Comparison of ENCODE assay signal across 8 cellular contexts in the genomic region with DNA sequence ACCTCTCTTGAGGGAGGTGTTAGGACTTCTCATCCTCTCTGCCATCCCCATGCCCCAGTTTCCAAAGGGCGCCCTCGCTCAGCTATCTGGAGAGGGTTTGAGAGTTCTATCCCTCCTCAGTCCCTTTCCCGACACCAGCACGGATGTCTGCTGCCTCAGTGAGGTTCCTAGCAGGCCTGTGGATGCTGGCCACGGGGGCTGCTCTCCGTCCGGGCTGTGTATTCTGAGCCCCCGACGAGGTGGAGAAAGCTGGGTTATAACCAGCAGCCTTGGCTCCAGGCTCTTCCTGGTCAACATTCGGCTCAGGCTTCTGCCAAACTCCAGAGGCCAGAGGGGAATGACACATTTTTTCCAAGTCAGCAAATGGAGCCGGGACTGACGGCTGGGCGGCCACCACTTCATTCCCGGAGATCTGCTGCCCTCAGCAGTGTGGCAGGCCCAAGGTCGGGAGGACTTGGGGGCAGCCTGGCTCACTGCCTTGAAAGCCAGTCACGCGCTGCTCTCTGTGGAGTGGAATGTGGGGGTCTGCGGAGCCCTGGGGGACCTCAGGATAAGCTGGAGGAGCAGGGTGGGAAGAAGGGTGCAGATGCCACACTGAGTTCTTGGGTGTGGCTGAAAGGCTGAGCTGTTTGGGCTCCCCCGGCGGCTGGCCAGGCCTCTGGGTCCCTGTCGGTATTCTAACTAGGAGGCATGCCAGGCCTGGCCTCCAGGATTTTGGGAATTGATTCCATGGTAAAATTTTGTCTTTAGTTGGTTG. TPM values are rescaled to one million over a fixed set of nuclear protein-coding genes. Genes with fewer than 3 reads are reported as not detected.
DNase-seq lines count a peak whose midpoint lies in the region; ATAC-seq, FAIRE-seq and TF ChIP-seq lines count a peak whose summit lies in the region.

No MANE protein-coding gene starts in this region.

- peaks cover 5 to 16% of the 10 kb centered on the region in 2 donors for H3K36me3 ChIP-seq in kidney (ENCODE audit: control insufficient read depth in 1 of 2, insufficient read depth in 2 of 2, low read length in 2 of 2)

- H3K4me3 Mint-ChIP-seq in stimulated activated naive B cell treated with anti-CD40 and anti-IgM and Interleukin-4, amounts not matched to agents 10 μg/mL and 1 μg/mL and 100 μg/mL, for 72 hours: peak overlapping the region; percentile 77 to 80

- TF ChIP-seq CTCF in HL-60 (IDR thresholded peaks at IDR 0.05; ENCODE audit: insufficient read depth, low read length): no peak
- no peak for TF ChIP-seq CTCF in kidney (IDR thresholded peaks at IDR 0.05; ENCODE audit: borderline replicate concordance, extremely low read depth, insufficient read depth)

- H3K36me3 Mint-ChIP-seq in stimulated activated naive B cell treated with anti-CD40 and anti-IgM and Interleukin-4, amounts not matched to agents 10 μg/mL and 1 μg/mL and 100 μg/mL, for 72 hours: peaks cover 35 to 40% of the 10 kb centered on the region in 2 donors

- FAIRE-seq in kidney (lab: Jason Lieb, UNC): no peak

- intact Hi-C loops in kidney (cut with DNase I): loop anchor here (5.0 kb wide), 1 partner anchor 479 kb away; no protein-coding TSS in a partner anchor

- no peaks in the 10 kb centered on the region for H3K27me3 ChIP-seq in HL-60 (ENCODE audit: insufficient read depth, poor library complexity, severe bottlenecking)

- H3K9me3 Mint-ChIP-seq in stimulated activated naive B cell treated with anti-CD40 and anti-IgM and Interleukin-4, amounts not matched to agents 10 μg/mL and 1 μg/mL and 100 μg/mL, for 72 hours: no peaks in the 10 kb centered on the region

- no peak for DNase-seq in HL-60 (ENCODE audit: low read depth in 1 of 2, low spot score in 1 of 2)
- peak; percentile 57 for DNase-seq in amniotic stem cell (lab: John Stamatoyannopoulos, UW)
- DNase-seq in kidney: peak; percentile 91
- no peak for DNase-seq in stimulated activated naive B cell treated with anti-CD40 and anti-IgM and Interleukin-4, amounts not matched to agents 10 μg/mL and 1 μg/mL and 100 μg/mL, for 72 hours
- no peak for DNase-seq in effector CD4-positive, alpha-beta T cell
- no peak for DNase-seq in midbrain (lab: John Stamatoyannopoulos, UW)
- no peak for DNase-seq in NCI-H2196 (lab: John Stamatoyannopoulos, UW; ENCODE audit: unreplicated experiment)

- peak overlapping the region; percentile 61 to 100 for H3K9ac ChIP-seq in kidney (ENCODE audit: low read length in 2 of 2)

- H3K4me3 ChIP-seq in HL-60 (replicated peaks; ENCODE audit: insufficient read depth, low read length) (no peak overlapping the region), kidney (ENCODE audit: low read length in 2 of 2) (no peak overlapping the region)

- no peaks in the 10 kb centered on the region for H3K27me3 Mint-ChIP-seq in stimulated activated naive B cell treated with anti-CD40 and anti-IgM and Interleukin-4, amounts not matched to agents 10 μg/mL and 1 μg/mL and 100 μg/mL, for 72 hours

- H3K4me1 Mint-ChIP-seq in stimulated activated naive B cell treated with anti-CD40 and anti-IgM and Interleukin-4, amounts not matched to agents 10 μg/mL and 1 μg/mL and 100 μg/mL, for 72 hours: peaks cover 37 to 48% of the 10 kb centered on the region in 2 donors

- peak overlapping the region; percentile 99 for H3K27ac Mint-ChIP-seq in stimulated activated naive B cell treated with anti-CD40 and anti-IgM and Interleukin-4, amounts not matched to agents 10 μg/mL and 1 μg/mL and 100 μg/mL, for 72 hours

- no peak for ATAC-seq in stimulated activated naive B cell treated with anti-CD40 and anti-IgM and Interleukin-4, amounts not matched to agents 10 μg/mL and 1 μg/mL and 100 μg/mL, for 72 hours (replicated peaks)
- no peak for ATAC-seq in GM18520 (IDR thresholded peaks at IDR 0.05; ENCODE audit: unreplicated experiment)

- no peaks in the 10 kb centered on the region for H3K9me3 ChIP-seq in kidney (ENCODE audit: control insufficient read depth in 1 of 2, low read length in 2 of 2)

- H3K27ac ChIP-seq in HL-60 (replicated peaks) (peak overlapping the region; percentile 95; the same call in 1 of the 2 replicates), kidney (ENCODE audit: low read depth in 2 of 2, low read length in 2 of 2) (peak overlapping the region; percentile 99 to 100)

- H3K4me1 ChIP-seq in kidney (ENCODE audit: control insufficient read depth in 1 of 2, insufficient read depth in 1 of 2, low read depth in 1 of 2, low read length in 2 of 2): peaks cover 54 to 57% of the 10 kb centered on the region in 2 donors

RNA-seq across cellular contexts. Expression of gene PTPA, which starts 27.4 kb away (rescaled TPM):
- 164 TPM for total RNA-seq in kidney
- 161 TPM for polyA plus RNA-seq in kidney (ENCODE audit: insufficient read depth, low read depth, low replicate concordance)

RNA-seq across cellular contexts. Expression of gene CRAT, which starts 28.1 kb away (rescaled TPM):
- total RNA-seq in kidney: 32.3 TPM
- 76.8 TPM for polyA plus RNA-seq in kidney (ENCODE audit: insufficient read depth, low read depth, low replicate concordance)

RNA-seq across cellular contexts. Expression of gene IER5L, which starts 39.4 kb away (rescaled TPM):
- total RNA-seq in kidney: 46.9 TPM
- 18.0 TPM for polyA plus RNA-seq in kidney (ENCODE audit: insufficient read depth, low read depth, low replicate concordance)

RNA-seq across cellular contexts. Expression of gene DOLPP1, which starts 57.7 kb away (rescaled TPM):
- 9.1 TPM for total RNA-seq in kidney
- polyA plus RNA-seq in kidney (ENCODE audit: insufficient read depth, low read depth, low replicate concordance): 12.1 TPM

Comparison
In these comparisons a context has a peak if more than half of its experiments do, and no peak if none do; other contexts are left out.
1. DNase-seq: peak in amniotic stem cell (single experiment) and kidney (single experiment); none in HL-60 (0 of 2), stimulated activated naive B cell treated with anti-CD40 and anti-IgM and Interleukin-4, amounts not matched to agents 10 μg/mL and 1 μg/mL and 100 μg/mL, for 72 hours (single experiment), effector CD4-positive, alpha-beta T cell (single experiment), midbrain (single experiment) and NCI-H2196 (single experiment).